Comparison of ENCODE assay signal across 15 cellular contexts in the genomic region with DNA sequence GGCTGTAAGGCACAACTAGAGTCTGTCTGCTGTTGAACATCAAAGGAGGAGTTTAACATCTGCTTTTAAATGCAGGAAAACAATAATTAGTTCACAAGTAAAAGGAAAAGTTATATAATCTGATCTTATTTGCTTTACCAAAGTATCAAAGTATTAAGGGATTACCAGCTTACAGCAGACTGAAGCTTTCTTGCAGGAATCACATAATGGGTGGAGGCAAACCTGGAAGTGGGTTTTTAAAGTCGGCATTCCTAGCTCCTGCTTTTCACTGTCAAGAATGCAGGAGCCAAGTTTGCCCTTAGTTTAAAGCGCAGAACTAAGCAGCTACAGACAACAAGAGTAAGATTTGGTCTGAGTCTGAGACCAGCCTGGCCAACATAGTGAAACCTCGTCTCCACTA.
DNase-seq lines count a peak whose midpoint lies in the region; FAIRE-seq and TF ChIP-seq lines count a peak whose summit lies in the region.
"Had no signal": no experiment of that assay in that cellular context is flagged by ENCODE, and none has a peak within 500 bp of the region (broad histone marks: within the 10 kb centered on the region; RNA-seq: fewer than 3 reads in every experiment).

No MANE protein-coding gene starts in this region.

- FAIRE-seq in D721Med (lab: Jason Lieb, UNC) = peak; percentile 92
- FAIRE-seq: H1 had no signal

- H3K36me3 Mint-ChIP-seq in nephron (ENCODE audit: low read depth) = peaks cover 8% of the 10 kb centered on the region
- H3K36me3 Mint-ChIP-seq: CD4-positive, CD25-positive, alpha-beta regulatory T cell; CD8-positive, alpha-beta memory T cell had no signal

- no peak for DNase-seq in D721Med (ENCODE audit: insufficient read length, low spot score)
- DNase-seq in NCI-H82 (lab: John Stamatoyannopoulos, UW) = peak; percentile 61
- no peak for DNase-seq in CD1c-positive myeloid dendritic cell (ENCODE audit: extremely low spot score)
- DNase-seq in germinal center (ENCODE audit: low spot score) = no peak
- DNase-seq in central memory CD4-positive, alpha-beta T cell = no peak
- DNase-seq: CD4-positive, CD25-positive, alpha-beta regulatory T cell; CD8-positive, alpha-beta memory T cell; COR-L47; DMS153; DMS79; GDM1; H9 had no signal

- H3K4me1 Mint-ChIP-seq in nephron = peaks cover 22% of the 10 kb centered on the region
- H3K4me1 Mint-ChIP-seq: B cell; CD4-positive, CD25-positive, alpha-beta regulatory T cell; CD8-positive, alpha-beta memory T cell had no signal

- peaks cover 4% of the 10 kb centered on the region for H3K9me3 Mint-ChIP-seq in nephron
- H3K9me3 Mint-ChIP-seq: H9 had no signal

- TF ChIP-seq CTCF in D721Med (IDR thresholded peaks at IDR 0.05; ENCODE audit: insufficient read depth, missing control alignments) (no peak), nephron (IDR thresholded peaks at IDR 0.05; ENCODE audit: unreplicated experiment in 3 of 3) (no peak)

- H3K4me3 Mint-ChIP-seq in nephron = no peak overlapping the region
- H3K4me3 Mint-ChIP-seq: B cell; CD4-positive, CD25-positive, alpha-beta regulatory T cell; CD8-positive, alpha-beta memory T cell; H9 had no signal

- H3K27ac Mint-ChIP-seq in nephron = peak overlapping the region in 2 of 3 experiments; percentile 9 to 69
- H3K27ac Mint-ChIP-seq: B cell; CD4-positive, CD25-positive, alpha-beta regulatory T cell; CD8-positive, alpha-beta memory T cell had no signal

- H3K27me3 Mint-ChIP-seq in nephron (ENCODE audit: low read depth) = no peaks in the 10 kb centered on the region
- H3K27me3 Mint-ChIP-seq: B cell had no signal
